ENCODE assay signal across 8 cellular contexts in the genomic region with DNA sequence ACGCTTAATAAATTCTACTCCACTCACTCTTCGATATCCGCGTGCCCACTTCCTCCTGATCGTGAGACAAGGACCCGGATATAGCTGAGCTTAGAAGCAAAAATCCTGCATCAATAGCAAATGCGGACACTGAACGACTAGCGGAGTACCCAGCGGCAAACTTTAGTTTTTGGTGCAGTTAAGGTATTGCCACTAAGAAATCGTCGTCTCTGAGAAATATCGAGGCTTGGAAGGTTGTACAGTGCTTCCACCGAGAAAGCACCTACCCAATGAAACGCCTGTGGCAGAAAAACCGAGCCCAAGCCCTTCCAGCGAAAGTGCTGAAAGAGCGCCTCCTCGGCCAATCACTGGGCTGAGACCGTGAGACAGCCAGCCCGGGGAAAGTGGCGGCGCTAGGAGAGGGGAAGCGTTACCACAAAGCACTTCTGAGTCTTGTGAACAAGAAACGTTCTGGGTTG. TPM values are rescaled to one million over a fixed set of nuclear protein-coding genes. Genes with fewer than 3 reads are reported as not detected.
A peak's percentile ranks its signal among the peaks of the same experiment; 100 is the strongest.
DNase-seq lines count a peak whose midpoint lies in the region; FAIRE-seq and TF ChIP-seq lines count a peak whose summit lies in the region.

No MANE protein-coding gene starts in this region.

- peaks cover 36% of the 10 kb centered on the region for H3F3A ChIP-seq in GM23248 (ENCODE audit: insufficient read depth)

- in situ Hi-C loops in GM23248 (cut with MboI), result no loop called here
- in situ Hi-C loops in transverse colon (cut with MboI; ENCODE audit: low pct_ligation_motif_present in 1 of 4, low pct_unique_long_range_greater_than_20kb in 1 of 4, low sequenced_read_pairs in 3 of 4), result loop anchor here in 1 of 4 donors (10.0 kb wide), 1 partner anchor 53 kb away; no protein-coding TSS in a partner anchor

- no peaks in the 10 kb centered on the region for H4K20me1 ChIP-seq in GM23248 (ENCODE audit: insufficient read depth)
- H4K20me1 ChIP-seq in Karpas-422 (ENCODE audit: insufficient read depth, low read depth, low read length), result no peaks in the 10 kb centered on the region

- peak overlapping the region; percentile 88 for H3K4me2 ChIP-seq in GM23248 (ENCODE audit: unreplicated experiment)
- H3K4me2 ChIP-seq in Karpas-422 (ENCODE audit: low read depth, low read length, poor library complexity, severe bottlenecking), result peak overlapping the region; percentile 76

- TF ChIP-seq POLR2A in transverse colon (IDR thresholded peaks at IDR 0.05), result peak; percentile 37

- H3K79me2 ChIP-seq in GM23248 (ENCODE audit: insufficient read depth) (no peaks in the 10 kb centered on the region), Karpas-422 (ENCODE audit: low read length) (no peaks in the 10 kb centered on the region)

- H2AFZ ChIP-seq in GM23248, result peak overlapping the region; percentile 90
- H2AFZ ChIP-seq in Karpas-422 (ENCODE audit: low read length), result peak overlapping the region; percentile 90

- H3K27me3 ChIP-seq in GM23248 (replicated peaks; ENCODE audit: insufficient read depth) (no peaks in the 10 kb centered on the region), Karpas-422 (ENCODE audit: low read length) (no peaks in the 10 kb centered on the region), neutrophil (no peaks in the 10 kb centered on the region), transverse colon (peaks cover 58% of the 10 kb centered on the region)

- peak; percentile 83 for DNase-seq in EH (ENCODE audit: low read depth)
- DNase-seq in GM23248, result peak; percentile 91
- peak; percentile 90 for DNase-seq in Karpas-422
- peak; percentile 75 for DNase-seq in RCC 7860 (ENCODE audit: low spot score)
- peak; percentile 74 for DNase-seq in activated T-helper 1 cell treated with Interleukin-2 at 50 U/mL for 16 hours (ENCODE audit: low read depth)
- DNase-seq in fibroblast of pulmonary artery (ENCODE audit: low read depth), result peak; percentile 82
- peak; percentile 80 for DNase-seq in transverse colon

- H3K36me3 ChIP-seq in GM23248 (ENCODE audit: low read depth) (no peaks in the 10 kb centered on the region), Karpas-422 (ENCODE audit: insufficient read depth, low read length) (no peaks in the 10 kb centered on the region), neutrophil (no peaks in the 10 kb centered on the region), transverse colon (no peaks in the 10 kb centered on the region)

- peak; percentile 5 for FAIRE-seq in RCC 7860 (lab: Jason Lieb, UNC)

- peak overlapping the region; percentile 90 for H3K9ac ChIP-seq in GM23248
- H3K9ac ChIP-seq in Karpas-422 (ENCODE audit: low read length), result peak overlapping the region; percentile 69

- no peak for TF ChIP-seq EP300 in transverse colon (IDR thresholded peaks at IDR 0.05; ENCODE audit: low read depth)

- H3K4me3 ChIP-seq in GM23248, result peak overlapping the region; percentile 78
- H3K4me3 ChIP-seq in Karpas-422 (ENCODE audit: low read length), result peak overlapping the region; percentile 78
- peak overlapping the region; percentile 55 for H3K4me3 ChIP-seq in fibroblast of pulmonary artery (replicated peaks; ENCODE audit: low read depth, low read length)
- H3K4me3 ChIP-seq in neutrophil (ENCODE audit: low read depth in 1 of 2, low read length in 1 of 2), result peak overlapping the region; percentile 74 to 80
- H3K4me3 ChIP-seq in transverse colon, result peak overlapping the region; percentile 7 to 59 (median 38)

- H3K4me1 ChIP-seq in GM23248 (ENCODE audit: insufficient read depth) (peaks cover 21% of the 10 kb centered on the region), Karpas-422 (ENCODE audit: low read length) (peaks cover 41% of the 10 kb centered on the region), neutrophil (ENCODE audit: control insufficient read depth in 1 of 2, insufficient read depth in 1 of 2, low read depth in 1 of 2, low read length in 1 of 2) (peaks cover 36 to 38% of the 10 kb centered on the region in 2 experiments), transverse colon (peaks cover 0 to 15% (median 4%) of the 10 kb centered on the region in 4 donors)

- intact Hi-C loops in transverse colon (cut with DNase I; ENCODE audit: low total_unique reads), result no loop called here

- peak overlapping the region; percentile 92 for H3K27ac ChIP-seq in GM23248
- peak overlapping the region; percentile 89 for H3K27ac ChIP-seq in Karpas-422 (ENCODE audit: low read length)
- H3K27ac ChIP-seq in neutrophil, result peak overlapping the region; percentile 98
- H3K27ac ChIP-seq in transverse colon, result peak overlapping the region; percentile 87 to 92 (median 90)

- WGBS in GM23248 (ENCODE audit: low coverage in 1 of 2, low lambda C conversion rate in 2 of 2, missing lambda C conversion rate in 2 of 2), 2 experiments, result 1% methylated on average over 24 to 25 of the region's 25 CpGs
- 0% methylated on average over 9 to 25 of the region's 25 CpGs for WGBS in transverse colon (ENCODE audit: low coverage in 1 of 2), 2 donors

- H3K9me3 ChIP-seq in GM23248 (ENCODE audit: low read depth) (no peaks in the 10 kb centered on the region), Karpas-422 (ENCODE audit: low read length) (no peaks in the 10 kb centered on the region), neutrophil (no peaks in the 10 kb centered on the region), transverse colon (no peaks in the 10 kb centered on the region)

- peak; percentile 0 for TF ChIP-seq CTCF in fibroblast of pulmonary artery (IDR thresholded peaks at IDR 0.05; ENCODE audit: low read length, missing control alignments)
- TF ChIP-seq CTCF in neutrophil (IDR thresholded peaks at IDR 0.05), result no peak
- TF ChIP-seq CTCF in transverse colon (IDR thresholded peaks at IDR 0.05), result no peak

- H3K9me2 ChIP-seq in GM23248 (ENCODE audit: insufficient read depth) (no peaks in the 10 kb centered on the region), Karpas-422 (replicated peaks; ENCODE audit: insufficient read depth, low read length) (no peaks in the 10 kb centered on the region)

RNA-seq across cellular contexts. Expression of a gene that starts 32.2 kb away (rescaled TPM):
- 0.13 and 1.2 TPM in 2 replicates for total RNA-seq in GM23248 (2014; rRNA removed; shearing (Covaris generic))
- 0.35 and 0.56 TPM in 2 replicates for polyA plus RNA-seq in GM23248 (2016; fragmentation: Nextera tagmentation; extraction: Ambion mirVana)
- 9.0 and 15.3 TPM in 2 replicates for total RNA-seq in Karpas-422 (2014; rRNA removed; shearing (Covaris generic); ENCODE audit: low replicate concordance)
- 1 to 10 TPM in 2 of 4 donors, under 1 TPM in 2; 0.75 to 4.4 (median 2.0) TPM for total RNA-seq in transverse colon

Comparison
In these comparisons a context has a peak if more than half of its experiments do, and no peak if none do; other contexts are left out.
1. Peak in every context shown above with its lines: DNase-seq, H3K4me3 ChIP-seq and H3K27ac ChIP-seq.